In genomic region chr3:10173926-10174435, GRCh38 we compare ENCODE assay signal across 1 cellular context.
TF ChIP-seq lines count a peak whose summit lies in the region.

No MANE protein-coding gene starts in this region.

TF ChIP-seq in K562, 482 proteins besides CTCF, POLR2A, EP300 and RAD21 (continued from another document):
- TF ChIP-seq HOMEZ (CRISPR knock-in tag; IDR thresholded peaks at IDR 0.05): no peak
- TF ChIP-seq MAX (CRISPR knock-in tag; IDR thresholded peaks at IDR 0.05): 0 out of 2 replicates have a peak, but pooled peaks have one; percentile 40
- no peak for TF ChIP-seq PML (IDR thresholded peaks at IDR 0.05; ENCODE audit: low read length)
- peak; percentile 77 for TF ChIP-seq JUND (IDR thresholded peaks at IDR 0.05; ENCODE audit: borderline replicate concordance, low read depth, low read length)
- TF ChIP-seq JUND (tag; IDR thresholded peaks at IDR 0.05; ENCODE audit: borderline replicate concordance, low read depth, low read length): peak; percentile 74; the same call in 1 of the 3 replicates
- TF ChIP-seq EGR1 (conservative IDR thresholded peaks at IDR 0.05): peak; percentile 56; the same call in 1 of the 2 replicates
- TF ChIP-seq KDM1A (IDR thresholded peaks at IDR 0.05): peak in 1 of 2 experiments; percentile 30; a peak in 2 of 4 replicates
- peak; percentile 96 for TF ChIP-seq ATF7 (IDR thresholded peaks at IDR 0.05)
- peak; percentile 59 for TF ChIP-seq GABPA (tag; conservative IDR thresholded peaks at IDR 0.05; ENCODE audit: low read depth)
- peak; percentile 95 for TF ChIP-seq CEBPB (tag; IDR thresholded peaks at IDR 0.05)
- TF ChIP-seq HDAC1 (IDR thresholded peaks at IDR 0.05): 0 out of 4 replicates have a peak, but pooled peaks of 1 of the 2 experiments have one; percentile 15
- TF ChIP-seq HDGF (IDR thresholded peaks at IDR 0.05): no peak
- TF ChIP-seq, protein P1, sequence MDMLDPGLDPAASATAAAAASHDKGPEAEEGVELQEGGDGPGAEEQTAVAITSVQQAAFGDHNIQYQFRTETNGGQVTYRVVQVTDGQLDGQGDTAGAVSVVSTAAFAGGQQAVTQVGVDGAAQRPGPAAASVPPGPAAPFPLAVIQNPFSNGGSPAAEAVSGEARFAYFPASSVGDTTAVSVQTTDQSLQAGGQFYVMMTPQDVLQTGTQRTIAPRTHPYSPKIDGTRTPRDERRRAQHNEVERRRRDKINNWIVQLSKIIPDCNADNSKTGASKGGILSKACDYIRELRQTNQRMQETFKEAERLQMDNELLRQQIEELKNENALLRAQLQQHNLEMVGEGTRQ (CRISPR knock-in tag; IDR thresholded peaks at IDR 0.05): no peak
- TF ChIP-seq NUFIP1 (IDR thresholded peaks at IDR 0.05; ENCODE audit: partially characterized antibody): no peak
- TF ChIP-seq NR2C2 (CRISPR knock-in tag; IDR thresholded peaks at IDR 0.05): no peak
- peak; percentile 34; the same call in 1 of the 2 replicates for TF ChIP-seq NR2C2 (tag; IDR thresholded peaks at IDR 0.05)
- TF ChIP-seq DMBX1 (CRISPR knock-in tag; IDR thresholded peaks at IDR 0.05; ENCODE audit: borderline replicate concordance): no peak
- peak; percentile 48; the same call in 1 of the 2 replicates for TF ChIP-seq CEBPG (CRISPR knock-in tag; IDR thresholded peaks at IDR 0.05)
- peak; percentile 92 to 96 for TF ChIP-seq CEBPG (tag; conservative IDR thresholded peaks at IDR 0.05 in 1 of 2, IDR thresholded peaks at IDR 0.05 in 1 of 2)
- TF ChIP-seq TAL1 (IDR thresholded peaks at IDR 0.05): no peak
- no peak for TF ChIP-seq MTA3 (IDR thresholded peaks at IDR 0.05; ENCODE audit: borderline replicate concordance)
- TF ChIP-seq FOS (IDR thresholded peaks at IDR 0.05; ENCODE audit: extremely low read depth, insufficient read length): no peak
- TF ChIP-seq PHF8 (IDR thresholded peaks at IDR 0.05; ENCODE audit: borderline replicate concordance, low read length): no peak
- TF ChIP-seq CREB1 (IDR thresholded peaks at IDR 0.05): 0 out of 2 replicates have a peak, but pooled peaks have one; percentile 21
- no peak for TF ChIP-seq CREB1 (CRISPR knock-in tag; IDR thresholded peaks at IDR 0.05)
- TF ChIP-seq JUN (IDR thresholded peaks at IDR 0.05; ENCODE audit: borderline replicate concordance, low read depth, low read length): peak; percentile 65; the same call in 1 of the 2 replicates
- no peak for TF ChIP-seq JUN (CRISPR knock-in tag; IDR thresholded peaks at IDR 0.05; ENCODE audit: borderline replicate concordance)
- TF ChIP-seq BRD4 (IDR thresholded peaks at IDR 0.05): no peak
- TF ChIP-seq, protein P2, sequence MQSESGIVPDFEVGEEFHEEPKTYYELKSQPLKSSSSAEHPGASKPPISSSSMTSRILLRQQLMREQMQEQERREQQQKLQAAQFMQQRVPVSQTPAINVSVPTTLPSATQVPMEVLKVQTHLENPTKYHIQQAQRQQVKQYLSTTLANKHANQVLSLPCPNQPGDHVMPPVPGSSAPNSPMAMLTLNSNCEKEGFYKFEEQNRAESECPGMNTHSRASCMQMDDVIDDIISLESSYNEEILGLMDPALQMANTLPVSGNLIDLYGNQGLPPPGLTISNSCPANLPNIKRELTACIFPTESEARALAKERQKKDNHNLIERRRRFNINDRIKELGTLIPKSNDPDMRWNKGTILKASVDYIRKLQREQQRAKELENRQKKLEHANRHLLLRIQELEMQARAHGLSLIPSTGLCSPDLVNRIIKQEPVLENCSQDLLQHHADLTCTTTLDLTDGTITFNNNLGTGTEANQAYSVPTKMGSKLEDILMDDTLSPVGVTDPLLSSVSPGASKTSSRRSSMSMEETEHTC (IDR thresholded peaks at IDR 0.05): no peak
- TF ChIP-seq ZKSCAN8 (CRISPR knock-in tag; IDR thresholded peaks at IDR 0.05): 0 out of 2 replicates have a peak, but pooled peaks have one; percentile 7
- TF ChIP-seq HOXB6 (CRISPR knock-in tag; IDR thresholded peaks at IDR 0.05; ENCODE audit: borderline replicate concordance): no peak
- TF ChIP-seq TEAD2 (tag; IDR thresholded peaks at IDR 0.05): 0 out of 2 replicates have a peak, but pooled peaks have one; percentile 2
